10 cellular contexts compared by ENCODE assay signal in the genomic region with DNA sequence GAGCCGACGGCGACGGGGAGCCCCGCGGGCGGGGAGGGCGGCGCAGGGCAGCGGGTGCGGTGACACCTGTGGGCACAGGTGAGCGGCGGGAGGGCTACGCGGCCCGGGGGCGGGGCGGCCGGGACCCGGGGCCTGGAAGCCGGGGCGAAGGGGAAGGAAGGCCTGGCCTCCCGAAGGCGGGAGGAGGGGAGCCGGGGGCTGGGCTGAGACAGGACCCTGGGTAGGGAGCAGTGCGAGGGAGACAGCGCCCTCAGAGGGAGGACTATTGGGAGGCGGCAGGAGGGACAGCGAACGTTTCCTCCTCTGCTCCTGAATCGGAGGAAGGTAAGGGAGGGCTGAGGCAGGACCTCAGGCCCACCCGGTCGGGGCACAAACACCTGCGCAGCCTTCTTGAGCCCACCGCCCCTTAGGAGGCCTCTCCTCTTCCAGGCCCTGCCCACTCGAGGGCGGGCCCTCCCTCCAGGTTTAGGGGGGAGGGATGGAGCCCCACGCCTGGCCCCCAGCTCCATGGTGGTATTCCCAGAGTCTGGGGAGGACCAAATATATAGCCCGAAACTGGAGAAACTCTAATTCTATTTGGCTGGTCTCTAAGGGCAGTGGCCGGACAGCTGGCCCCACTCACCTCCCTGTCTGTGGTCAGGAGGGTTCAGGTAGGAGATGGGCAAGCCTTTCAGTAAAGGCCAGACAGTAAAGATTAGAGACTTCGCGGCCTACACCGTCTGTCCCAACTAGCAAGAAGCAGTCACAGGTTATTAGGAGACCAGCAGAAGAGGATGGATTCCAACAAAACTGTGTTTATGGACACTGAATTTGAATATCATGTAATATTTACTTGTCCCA. TPM values are rescaled to one million over a fixed set of nuclear protein-coding genes. Genes with fewer than 3 reads are reported as not detected.
DNase-seq lines count a peak whose midpoint lies in the region; ATAC-seq and TF ChIP-seq lines count a peak whose summit lies in the region.
"Had no signal": no experiment of that assay in that cellular context is flagged by ENCODE, and none has a peak within 500 bp of the region (broad histone marks: within the 10 kb centered on the region; RNA-seq: fewer than 3 reads in every experiment).

No MANE protein-coding gene starts in this region.

- H3K9me3 ChIP-seq in SK-N-SH (no peaks in the 10 kb centered on the region), mammary epithelial cell (replicated peaks; ENCODE audit: insufficient read depth, low read length) (no peaks in the 10 kb centered on the region), right lobe of liver (no peaks in the 10 kb centered on the region), testis (no peaks in the 10 kb centered on the region)

- TF ChIP-seq POLR2A in right lobe of liver (IDR thresholded peaks at IDR 0.05), result no peak
- TF ChIP-seq POLR2A in testis (IDR thresholded peaks at IDR 0.05), result no peak

- no peak for TF ChIP-seq RAD21 in SK-N-SH (IDR thresholded peaks at IDR 0.05; ENCODE audit: low read length)

- dilution Hi-C loops in mammary epithelial cell (cut with HindIII; ENCODE audit: low sequenced_read_pairs), result no loop called here

- CTCF ChIA-PET in SK-N-SH (lab: Yijun Ruan, JAX), result no interaction called here
- CTCF ChIA-PET in mammary epithelial cell (lab: Charles Lee; ENCODE audit: low non-redundant PET), result no interaction called here

- H3K4me1 ChIP-seq in SK-N-SH (ENCODE audit: control insufficient read depth in 1 of 2, insufficient read depth in 2 of 2, low read depth in 1 of 2, low read length in 1 of 2) (peaks cover 0 to 12% of the 10 kb centered on the region in 2 experiments; a peak in 1 of 4 replicates), mammary epithelial cell (ENCODE audit: insufficient read depth, low read length) (peaks cover 37% of the 10 kb centered on the region), right lobe of liver (peaks cover 0 to 13% (median 0%) of the 10 kb centered on the region in 4 donors), testis (peaks cover 3% of the 10 kb centered on the region)

- H3K79me2 ChIP-seq in SK-N-SH (ENCODE audit: insufficient read depth) (no peaks in the 10 kb centered on the region), mammary epithelial cell (ENCODE audit: insufficient read depth, low read length) (no peaks in the 10 kb centered on the region)

- in situ Hi-C loops in mammary epithelial cell (cut with MboI; ENCODE audit: low sequenced_read_pairs in 2 of 2), result no loop called here

- no peak for TF ChIP-seq EP300 in SK-N-SH (IDR thresholded peaks at IDR 0.05; ENCODE audit: borderline replicate concordance in 1 of 2, low read depth in 1 of 2, low read length in 1 of 2)

- no peaks in the 10 kb centered on the region for H3K27me3 ChIP-seq in SK-N-SH (ENCODE audit: insufficient read depth)
- H3K27me3 ChIP-seq in mammary epithelial cell (ENCODE audit: insufficient read depth, low read length), result no peaks in the 10 kb centered on the region
- H3K27me3 ChIP-seq in right lobe of liver, result no peaks in the 10 kb centered on the region
- no peaks in the 10 kb centered on the region for H3K27me3 ChIP-seq in testis

- no peak for DNase-seq in SK-N-SH
- no peak for DNase-seq in mammary epithelial cell
- DNase-seq in right lobe of liver, result no peak
- no peak for DNase-seq in testis
- no peak for DNase-seq in NCI-H524 (lab: John Stamatoyannopoulos, UW)
- no peak for DNase-seq in head of caudate nucleus
- DNase-seq: activated gamma-delta T cell treated with Interleukin-2 at 50 U/mL for 16 hours, T-helper 1 cell had no signal

- intact Hi-C loops in mammary epithelial cell (cut with micrococcal nuclease), result no loop called here
- intact Hi-C loops in right lobe of liver (cut with DNase I), result no loop called here
- intact Hi-C loops in testis (cut with DNase I; ENCODE audit: low total_unique reads), result no loop called here
- intact Hi-C loops in head of caudate nucleus (cut with DNase I), result no loop called here

- 66% methylated on average over 19 of the region's 43 CpGs for WGBS in SK-N-SH (ENCODE audit: low lambda C conversion rate)
- WGBS in mammary epithelial cell (ENCODE audit: low coverage, missing lambda C conversion rate), result 62% methylated on average over 9 of the region's 43 CpGs
- WGBS in right lobe of liver (ENCODE audit: insufficient coverage, low coverage, low lambda C conversion rate, missing lambda C conversion rate), result 22% methylated on average over 9 of the region's 43 CpGs
- 25 to 37% methylated on average over 11 to 32 of the region's 43 CpGs for WGBS in testis, 2 donors

- H2AFZ ChIP-seq in SK-N-SH (ENCODE audit: low read depth), result no peak overlapping the region
- peak overlapping the region; percentile 54 for H2AFZ ChIP-seq in mammary epithelial cell (ENCODE audit: low read depth, low read length)

- ATAC-seq in SK-N-SH treated with all-trans-retinoic acid at 6 μM for 48 hours, result no peak
- peak in 1 of 4 donors; percentile 1 for ATAC-seq in right lobe of liver
- no peak for ATAC-seq in HG02938 (IDR thresholded peaks at IDR 0.05; ENCODE audit: unreplicated experiment)

- H3K9ac ChIP-seq in SK-N-SH (no peak overlapping the region), mammary epithelial cell (ENCODE audit: insufficient read depth, low read length) (no peak overlapping the region)

- H3K27ac ChIP-seq in SK-N-SH (ENCODE audit: low read depth in 2 of 2, low read length in 1 of 2) (no peak overlapping the region), mammary epithelial cell (ENCODE audit: insufficient read depth, low read depth, low read length) (no peak overlapping the region), right lobe of liver (peak overlapping the region in 2 of 3 donors; percentile 6 to 55), testis (no peak overlapping the region)

- BruUV-seq in mammary epithelial cell (replicated peaks; lab: Mats Ljungman, UMichigan), result no TSS peak

- no peaks in the 10 kb centered on the region for H3K36me3 ChIP-seq in SK-N-SH (replicated peaks in 1 of 2; ENCODE audit: control insufficient read depth in 1 of 2, insufficient read depth in 2 of 2, low read length in 1 of 2)
- no peaks in the 10 kb centered on the region for H3K36me3 ChIP-seq in mammary epithelial cell (ENCODE audit: insufficient read depth, low read length)
- no peaks in the 10 kb centered on the region for H3K36me3 ChIP-seq in right lobe of liver
- no peaks in the 10 kb centered on the region for H3K36me3 ChIP-seq in testis (ENCODE audit: low read depth, missing control alignments)

- H3K4me3 ChIP-seq in SK-N-SH (ENCODE audit: low read depth in 2 of 2, low read length in 1 of 2) (peak overlapping the region in 1 of 2 experiments; percentile 45; a peak in 2 of 4 replicates), mammary epithelial cell (replicated peaks in 1 of 3; ENCODE audit: insufficient read depth in 1 of 3, low read depth in 2 of 3, low read length in 3 of 3) (peak overlapping the region; percentile 23 to 44 (median 31)), right lobe of liver (peak overlapping the region; percentile 45 to 59 (median 55)), testis (peak overlapping the region; percentile 21 to 43)

- POLR2A ChIA-PET in SK-N-SH (lab: Yijun Ruan, JAX), result no interaction called here

- TF ChIP-seq CTCF in SK-N-SH (IDR thresholded peaks at IDR 0.05) (no peak), mammary epithelial cell (conservative IDR thresholded peaks at IDR 0.05 in 1 of 2, IDR thresholded peaks at IDR 0.05 in 1 of 2; ENCODE audit: extremely low read depth in 1 of 2, insufficient read depth in 1 of 2, low read depth in 1 of 2, low read length in 2 of 2) (peak in 1 of 2 donors; percentile 25), right lobe of liver (IDR thresholded peaks at IDR 0.05) (no peak), testis (IDR thresholded peaks at IDR 0.05) (no peak)

- no peaks in the 10 kb centered on the region for H3F3A ChIP-seq in SK-N-SH (replicated peaks; ENCODE audit: insufficient read depth)

- H3K9me2 ChIP-seq in SK-N-SH, result no peaks in the 10 kb centered on the region

- H4K20me1 ChIP-seq in SK-N-SH (ENCODE audit: insufficient read depth) (no peaks in the 10 kb centered on the region), mammary epithelial cell (ENCODE audit: insufficient read depth, low read length) (no peaks in the 10 kb centered on the region)

- H3K4me2 ChIP-seq in SK-N-SH (peak overlapping the region; percentile 52; the same call in 1 of the 2 replicates), mammary epithelial cell (ENCODE audit: insufficient read depth, low read depth, low read length) (peak overlapping the region; percentile 83)

TF ChIP-seq in SK-N-SH, 30 proteins besides CTCF, POLR2A, EP300 and RAD21 (continues in another document):
- no peak for TF ChIP-seq SMC3 (IDR thresholded peaks at IDR 0.05; ENCODE audit: low read depth, low read length)
- no peak for TF ChIP-seq FOSL2 (IDR thresholded peaks at IDR 0.05; ENCODE audit: borderline replicate concordance, low read depth)
- TF ChIP-seq NFIC (IDR thresholded peaks at IDR 0.05; ENCODE audit: borderline replicate concordance), result no peak
- TF ChIP-seq NRF1 (IDR thresholded peaks at IDR 0.05; ENCODE audit: low read depth, low read length), result no peak
- no peak for TF ChIP-seq JUND (IDR thresholded peaks at IDR 0.05)
- no peak for TF ChIP-seq TEAD4 (IDR thresholded peaks at IDR 0.05; ENCODE audit: borderline replicate concordance, insufficient read depth)

TF ChIP-seq in SK-N-SH treated with all-trans-retinoic acid at 6 μM for 48 hours, 23 proteins besides CTCF, POLR2A, EP300 and RAD21:
- TF ChIP-seq TOX (CRISPR knock-in tag; IDR thresholded peaks at IDR 0.05; ENCODE audit: borderline replicate concordance) (no peak), ARNTL (CRISPR knock-in tag; IDR thresholded peaks at IDR 0.05; ENCODE audit: borderline replicate concordance, low read depth) (no peak), ESRRG (CRISPR knock-in tag; IDR thresholded peaks at IDR 0.05) (no peak)

RNA-seq across cellular contexts. Expression of a gene that starts 0.5 kb away (rescaled TPM):
- polyA plus RNA-seq in SK-N-SH (2012; rRNA removed) (0.15 and 0.20 TPM in 2 replicates), mammary epithelial cell (2.1 TPM), testis (ENCODE audit: insufficient read depth, low read depth, low replicate concordance) (2.2 TPM)
- polyA plus RNA-seq in SK-N-SH (2012; cell fraction: cytosol; rRNA removed), result 0.10 and 0.13 TPM in 2 replicates
- polyA plus RNA-seq in SK-N-SH (2012; cell fraction: nucleus; rRNA removed), result 0.27 and 0.68 TPM in 2 replicates
- total RNA-seq in mammary epithelial cell (1 to 10 TPM; 2.2 to 3.3 TPM), right lobe of liver (1 to 10 TPM; 2.3 to 5.5 (median 3.3) TPM), testis (1 to 10 TPM in 1 of 2 donors, under 1 TPM in 1; 0.87 to 2.0 TPM)
- not detected for polyA minus RNA-seq in mammary epithelial cell

RNA-seq across cellular contexts. Expression of a gene that starts 30.9 kb away (rescaled TPM):
- 68.3 and 92.9 TPM in 2 replicates for polyA plus RNA-seq in SK-N-SH (2012; rRNA removed)
- polyA plus RNA-seq in SK-N-SH (2012; cell fraction: cytosol; rRNA removed), result 86.7 and 93.2 TPM in 2 replicates
- 72.6 and 75.2 TPM in 2 replicates for polyA plus RNA-seq in SK-N-SH (2012; cell fraction: nucleus; rRNA removed)
- 100 to 1,000 TPM; 107 to 195 TPM for total RNA-seq in mammary epithelial cell
- 87.6 TPM for polyA plus RNA-seq in mammary epithelial cell
- 191 TPM for polyA minus RNA-seq in mammary epithelial cell
- total RNA-seq in right lobe of liver, result 100 to 1,000 TPM in 4 of 6 experiments, 10 to 100 TPM in 2; 70.6 to 199 (median 117) TPM
- 100 to 1,000 TPM in 1 of 2 donors, 10 to 100 TPM in 1; 94.6 to 106 TPM for total RNA-seq in testis
- polyA plus RNA-seq in testis (ENCODE audit: insufficient read depth, low read depth, low replicate concordance), result 59.8 TPM

Comparison
In these comparisons a context has a peak if more than half of its experiments do, and no peak if none do; other contexts are left out.
1. H3K27ac ChIP-seq: peak in right lobe of liver (2 of 3); none in SK-N-SH (0 of 2), mammary epithelial cell (single experiment) and testis (0 of 2).